1 cellular context compared by ENCODE assay signal in the genomic region with DNA sequence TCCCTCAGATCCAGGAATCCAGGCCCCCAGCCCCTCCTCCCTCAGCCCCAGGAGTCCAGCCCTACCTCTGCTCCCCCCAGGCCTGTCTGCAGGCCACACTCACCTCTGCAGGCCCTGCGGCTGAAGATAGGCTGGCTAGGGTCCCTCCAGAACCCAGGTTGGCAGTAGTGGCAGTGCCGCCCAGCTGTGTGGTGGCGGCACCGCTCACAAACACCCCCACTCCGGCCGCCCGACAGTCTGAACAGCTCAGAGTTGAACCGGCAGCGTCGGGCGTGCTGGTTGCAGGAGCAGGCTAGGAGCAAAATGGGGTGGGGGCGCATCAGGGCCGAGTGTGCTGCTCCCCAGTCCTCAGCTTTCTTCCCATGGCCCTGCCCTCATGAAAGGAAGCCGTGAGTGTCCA.
TF ChIP-seq lines count a peak whose summit lies in the region.

No MANE protein-coding gene starts in this region.

TF ChIP-seq in H1, 55 proteins besides CTCF, POLR2A, EP300 and RAD21:
- TF ChIP-seq, protein P1, sequence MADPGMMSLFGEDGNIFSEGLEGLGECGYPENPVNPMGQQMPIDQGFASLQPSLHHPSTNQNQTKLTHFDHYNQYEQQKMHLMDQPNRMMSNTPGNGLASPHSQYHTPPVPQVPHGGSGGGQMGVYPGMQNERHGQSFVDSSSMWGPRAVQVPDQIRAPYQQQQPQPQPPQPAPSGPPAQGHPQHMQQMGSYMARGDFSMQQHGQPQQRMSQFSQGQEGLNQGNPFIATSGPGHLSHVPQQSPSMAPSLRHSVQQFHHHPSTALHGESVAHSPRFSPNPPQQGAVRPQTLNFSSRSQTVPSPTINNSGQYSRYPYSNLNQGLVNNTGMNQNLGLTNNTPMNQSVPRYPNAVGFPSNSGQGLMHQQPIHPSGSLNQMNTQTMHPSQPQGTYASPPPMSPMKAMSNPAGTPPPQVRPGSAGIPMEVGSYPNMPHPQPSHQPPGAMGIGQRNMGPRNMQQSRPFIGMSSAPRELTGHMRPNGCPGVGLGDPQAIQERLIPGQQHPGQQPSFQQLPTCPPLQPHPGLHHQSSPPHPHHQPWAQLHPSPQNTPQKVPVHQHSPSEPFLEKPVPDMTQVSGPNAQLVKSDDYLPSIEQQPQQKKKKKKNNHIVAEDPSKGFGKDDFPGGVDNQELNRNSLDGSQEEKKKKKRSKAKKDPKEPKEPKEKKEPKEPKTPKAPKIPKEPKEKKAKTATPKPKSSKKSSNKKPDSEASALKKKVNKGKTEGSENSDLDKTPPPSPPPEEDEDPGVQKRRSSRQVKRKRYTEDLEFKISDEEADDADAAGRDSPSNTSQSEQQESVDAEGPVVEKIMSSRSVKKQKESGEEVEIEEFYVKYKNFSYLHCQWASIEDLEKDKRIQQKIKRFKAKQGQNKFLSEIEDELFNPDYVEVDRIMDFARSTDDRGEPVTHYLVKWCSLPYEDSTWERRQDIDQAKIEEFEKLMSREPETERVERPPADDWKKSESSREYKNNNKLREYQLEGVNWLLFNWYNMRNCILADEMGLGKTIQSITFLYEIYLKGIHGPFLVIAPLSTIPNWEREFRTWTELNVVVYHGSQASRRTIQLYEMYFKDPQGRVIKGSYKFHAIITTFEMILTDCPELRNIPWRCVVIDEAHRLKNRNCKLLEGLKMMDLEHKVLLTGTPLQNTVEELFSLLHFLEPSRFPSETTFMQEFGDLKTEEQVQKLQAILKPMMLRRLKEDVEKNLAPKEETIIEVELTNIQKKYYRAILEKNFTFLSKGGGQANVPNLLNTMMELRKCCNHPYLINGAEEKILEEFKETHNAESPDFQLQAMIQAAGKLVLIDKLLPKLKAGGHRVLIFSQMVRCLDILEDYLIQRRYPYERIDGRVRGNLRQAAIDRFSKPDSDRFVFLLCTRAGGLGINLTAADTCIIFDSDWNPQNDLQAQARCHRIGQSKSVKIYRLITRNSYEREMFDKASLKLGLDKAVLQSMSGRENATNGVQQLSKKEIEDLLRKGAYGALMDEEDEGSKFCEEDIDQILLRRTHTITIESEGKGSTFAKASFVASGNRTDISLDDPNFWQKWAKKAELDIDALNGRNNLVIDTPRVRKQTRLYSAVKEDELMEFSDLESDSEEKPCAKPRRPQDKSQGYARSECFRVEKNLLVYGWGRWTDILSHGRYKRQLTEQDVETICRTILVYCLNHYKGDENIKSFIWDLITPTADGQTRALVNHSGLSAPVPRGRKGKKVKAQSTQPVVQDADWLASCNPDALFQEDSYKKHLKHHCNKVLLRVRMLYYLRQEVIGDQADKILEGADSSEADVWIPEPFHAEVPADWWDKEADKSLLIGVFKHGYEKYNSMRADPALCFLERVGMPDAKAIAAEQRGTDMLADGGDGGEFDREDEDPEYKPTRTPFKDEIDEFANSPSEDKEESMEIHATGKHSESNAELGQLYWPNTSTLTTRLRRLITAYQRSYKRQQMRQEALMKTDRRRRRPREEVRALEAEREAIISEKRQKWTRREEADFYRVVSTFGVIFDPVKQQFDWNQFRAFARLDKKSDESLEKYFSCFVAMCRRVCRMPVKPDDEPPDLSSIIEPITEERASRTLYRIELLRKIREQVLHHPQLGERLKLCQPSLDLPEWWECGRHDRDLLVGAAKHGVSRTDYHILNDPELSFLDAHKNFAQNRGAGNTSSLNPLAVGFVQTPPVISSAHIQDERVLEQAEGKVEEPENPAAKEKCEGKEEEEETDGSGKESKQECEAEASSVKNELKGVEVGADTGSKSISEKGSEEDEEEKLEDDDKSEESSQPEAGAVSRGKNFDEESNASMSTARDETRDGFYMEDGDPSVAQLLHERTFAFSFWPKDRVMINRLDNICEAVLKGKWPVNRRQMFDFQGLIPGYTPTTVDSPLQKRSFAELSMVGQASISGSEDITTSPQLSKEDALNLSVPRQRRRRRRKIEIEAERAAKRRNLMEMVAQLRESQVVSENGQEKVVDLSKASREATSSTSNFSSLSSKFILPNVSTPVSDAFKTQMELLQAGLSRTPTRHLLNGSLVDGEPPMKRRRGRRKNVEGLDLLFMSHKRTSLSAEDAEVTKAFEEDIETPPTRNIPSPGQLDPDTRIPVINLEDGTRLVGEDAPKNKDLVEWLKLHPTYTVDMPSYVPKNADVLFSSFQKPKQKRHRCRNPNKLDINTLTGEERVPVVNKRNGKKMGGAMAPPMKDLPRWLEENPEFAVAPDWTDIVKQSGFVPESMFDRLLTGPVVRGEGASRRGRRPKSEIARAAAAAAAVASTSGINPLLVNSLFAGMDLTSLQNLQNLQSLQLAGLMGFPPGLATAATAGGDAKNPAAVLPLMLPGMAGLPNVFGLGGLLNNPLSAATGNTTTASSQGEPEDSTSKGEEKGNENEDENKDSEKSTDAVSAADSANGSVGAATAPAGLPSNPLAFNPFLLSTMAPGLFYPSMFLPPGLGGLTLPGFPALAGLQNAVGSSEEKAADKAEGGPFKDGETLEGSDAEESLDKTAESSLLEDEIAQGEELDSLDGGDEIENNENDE (IDR thresholded peaks at IDR 0.05; ENCODE audit: insufficient replicate concordance, low read length): no peak
- TF ChIP-seq HDAC6 (IDR thresholded peaks at IDR 0.05; ENCODE audit: low read depth, low read length) (no peak), CBX8 (IDR thresholded peaks at IDR 0.05; ENCODE audit: borderline replicate concordance, low read depth, low read length) (no peak), TEAD4 (IDR thresholded peaks at IDR 0.05; ENCODE audit: low read depth, low read length) (no peak), CHD1 (IDR thresholded peaks at IDR 0.05; ENCODE audit: low read depth, low read length) (no peak), TCF12 (IDR thresholded peaks at IDR 0.05; ENCODE audit: low read depth, low read length) (no peak), EZH2 (IDR thresholded peaks at IDR 0.05; ENCODE audit: low read depth, low read length, severe bottlenecking) (no peak)
